In genomic region chr15:85412956-85413854, GRCh38 we compare ENCODE assay signal across 8 cellular contexts. TPM values are rescaled to one million over a fixed set of nuclear protein-coding genes. Genes with fewer than 3 reads are reported as not detected.
DNase-seq lines count a peak whose midpoint lies in the region; ATAC-seq and TF ChIP-seq lines count a peak whose summit lies in the region.

No MANE protein-coding gene starts in this region.

- no peaks in the 10 kb centered on the region for H4K20me1 ChIP-seq in PC-9 (ENCODE audit: insufficient read depth)

- H3K27ac Mint-ChIP-seq in activated T-cell treated with anti-CD3 and anti-CD28 coated beads, Interleukin-2, amount 50 U/mL, for 72 hours = peak overlapping the region; percentile 78

- H3F3A ChIP-seq in PC-9 (ENCODE audit: insufficient read depth, low read depth) = peaks cover 24% of the 10 kb centered on the region

- peaks cover 6% of the 10 kb centered on the region; the same call in 1 of the 2 replicates for H3K9me3 ChIP-seq in PC-9 (ENCODE audit: insufficient read depth, low read depth)

- no peaks in the 10 kb centered on the region for H3K9me2 ChIP-seq in PC-9 (ENCODE audit: insufficient read depth)

- H3K4me2 ChIP-seq in PC-9 = peak overlapping the region; percentile 65

- CTCF ChIA-PET in PC-9 (lab: Charles Lee) = interaction anchor here (0.7 to 1.9 kb wide), 5 partner anchors 9 to 117 kb away, joined by 4 to 14 read pairs (median 6); no protein-coding TSS in a partner anchor

- POLR2A ChIA-PET in PC-9 (lab: Charles Lee; ENCODE audit: unreplicated experiment) = interaction anchor here (0.6 to 0.7 kb wide), 3 partner anchors 32 to 87 kb away, joined by 3 to 8 read pairs (median 3); no protein-coding TSS in a partner anchor

- peak; percentile 76 for DNase-seq in AG08396 (ENCODE audit: low spot score)
- DNase-seq in PC-9 = peak; percentile 59 to 90
- peak; percentile 80 to 87 for DNase-seq in activated T-cell treated with anti-CD3 and anti-CD28 coated beads, Interleukin-2, amount 50 U/mL, for 72 hours
- DNase-seq in germinal center (ENCODE audit: low spot score) = peak; percentile 82
- peak; percentile 73 for DNase-seq in retinal pigment epithelial cell (ENCODE audit: low read depth)
- DNase-seq in globus pallidus (ENCODE audit: low spot score) = no peak

- H3K4me1 Mint-ChIP-seq in activated T-cell treated with anti-CD3 and anti-CD28 coated beads, Interleukin-2, amount 50 U/mL, for 72 hours (ENCODE audit: low read depth) = peaks cover 90% of the 10 kb centered on the region

- H3K36me3 ChIP-seq in PC-9 (ENCODE audit: low read depth) = no peaks in the 10 kb centered on the region

- H3K4me3 Mint-ChIP-seq in activated T-cell treated with anti-CD3 and anti-CD28 coated beads, Interleukin-2, amount 50 U/mL, for 72 hours = peak overlapping the region; percentile 57 to 78

- peak overlapping the region; percentile 98 for H3K27ac ChIP-seq in PC-9

- peaks cover 46% of the 10 kb centered on the region for H3K4me1 ChIP-seq in PC-9 (replicated peaks; ENCODE audit: insufficient read depth)

- no peaks in the 10 kb centered on the region for H3K9me3 Mint-ChIP-seq in activated T-cell treated with anti-CD3 and anti-CD28 coated beads, Interleukin-2, amount 50 U/mL, for 72 hours

- peaks cover 94% of the 10 kb centered on the region for H3K79me2 ChIP-seq in PC-9 (ENCODE audit: low read depth)

- no peak for TF ChIP-seq CTCF in PC-9 (conservative IDR thresholded peaks at IDR 0.05)
- TF ChIP-seq CTCF in retinal pigment epithelial cell (conservative IDR thresholded peaks at IDR 0.05; ENCODE audit: low read depth, low read length) = no peak

- H3K4me3 ChIP-seq in PC-9 = no peak overlapping the region
- no peak overlapping the region for H3K4me3 ChIP-seq in retinal pigment epithelial cell (ENCODE audit: low read length)

- H3K27me3 ChIP-seq in PC-9 (ENCODE audit: insufficient read depth, low read depth) = no peaks in the 10 kb centered on the region

- BruUV-seq in PC-9 (replicated peaks; lab: Mats Ljungman, UMichigan) = no TSS peak

- no peak overlapping the region for H2AFZ ChIP-seq in PC-9

- intact Hi-C loops in PC-9 (cut with micrococcal nuclease; ENCODE audit: unreplicated experiment) = loop anchor here (2.0 kb wide), 1 partner anchor 82 kb away; no protein-coding TSS in a partner anchor

- H3K36me3 Mint-ChIP-seq in activated T-cell treated with anti-CD3 and anti-CD28 coated beads, Interleukin-2, amount 50 U/mL, for 72 hours (ENCODE audit: insufficient read depth in 2 of 2) = peaks cover 0 to 4% of the 10 kb centered on the region in 2 donors

- ATAC-seq in GM19023 (IDR thresholded peaks at IDR 0.05; ENCODE audit: unreplicated experiment) (peak; percentile 99), HG03135 (IDR thresholded peaks at IDR 0.05; ENCODE audit: unreplicated experiment) (peak; percentile 89)
- ATAC-seq in activated T-cell treated with anti-CD3 and anti-CD28 coated beads, Interleukin-2, amount 50 U/mL, for 72 hours (replicated peaks in 1 of 2) = peak; percentile 96 to 98

- no peaks in the 10 kb centered on the region for H3K27me3 Mint-ChIP-seq in activated T-cell treated with anti-CD3 and anti-CD28 coated beads, Interleukin-2, amount 50 U/mL, for 72 hours (ENCODE audit: low read depth)

RNA-seq across cellular contexts. Expression of gene AKAP13, which starts 32.8 kb away (rescaled TPM):
- total RNA-seq in PC-9 (2021) = 78.3 and 82.5 TPM in 2 replicates
- total RNA-seq in activated T-cell treated with anti-CD3 and anti-CD28 coated beads, Interleukin-2, amount 50 U/mL, for 72 hours = 100 to 1,000 TPM; 134 to 185 TPM
